Comparison of ENCODE assay signal across 27 cellular contexts in genomic region chr11:70061734-70062133, GRCh38. TPM values are rescaled to one million over a fixed set of nuclear protein-coding genes. Genes with fewer than 3 reads are reported as not detected.
"Had no signal": no experiment of that assay in that cellular context is flagged by ENCODE, and none has a peak within 500 bp of the region (broad histone marks: within the 10 kb centered on the region; RNA-seq: fewer than 3 reads in every experiment).

No MANE protein-coding gene starts in this region.

- DNase-seq: dermis blood vessel endothelial cell; dorsolateral prefrontal cortex; effector CD4-positive, alpha-beta T cell; effector memory CD4-positive, alpha-beta T cell; esophagus squamous epithelium; foreskin fibroblast; foreskin melanocyte; gastrocnemius medialis; glutamatergic neuron; heart right ventricle; hypothalamus; immature natural killer cell; islet precursor cell; kidney; kidney glomerular epithelial cell; left cardiac atrium; left lung; left ventricle myocardium superior; lower lobe of right lung; mesenchymal stem cell; mucosa of descending colon; naive B cell had no signal

- H3K4me3 ChIP-seq: coronary artery, dorsolateral prefrontal cortex, esophagus squamous epithelium, gastrocnemius medialis, heart right ventricle, left lung, lower lobe of right lung, mucosa of descending colon had no signal

- H3K36me3 Mint-ChIP-seq: immature natural killer cell, mesothelial cell of epicardium had no signal

- H3K4me1 ChIP-seq: gastrocnemius medialis, left lung, lower lobe of right lung had no signal

- H3K9me3 ChIP-seq: esophagus squamous epithelium, gastrocnemius medialis, left lung, lower lobe of right lung, mucosa of descending colon had no signal

- FAIRE-seq: endothelial cell of umbilical vein, kidney had no signal

- H3K36me3 ChIP-seq: esophagus squamous epithelium, gastrocnemius medialis, heart right ventricle, left lung, lower lobe of right lung had no signal

- H3K4me1 Mint-ChIP-seq: immature natural killer cell, naive B cell had no signal

- H3K27me3 ChIP-seq: gastrocnemius medialis had no signal

- H3K27ac Mint-ChIP-seq: immature natural killer cell, mesothelial cell of epicardium had no signal

- H3K4me3 Mint-ChIP-seq: immature natural killer cell, mesothelial cell of epicardium, naive B cell had no signal

- H3K27ac ChIP-seq: coronary artery, dorsolateral prefrontal cortex, esophagus squamous epithelium, gastrocnemius medialis, heart right ventricle, left lung, lower lobe of right lung had no signal

- ATAC-seq: gastrocnemius medialis, heart right ventricle, left cardiac atrium, left lung, left ventricle myocardium superior, lower lobe of right lung, mucosa of descending colon had no signal

RNA-seq across cellular contexts. Expression of gene ANO1, which starts 16.4 kb away (rescaled TPM):
- total RNA-seq: lung microvascular endothelial cell, myocyte had no signal
- polyA plus RNA-seq: immature natural killer cell had no signal
